ENCODE assay signal across 33 cellular contexts in genomic region chr10:130441041-130441440, GRCh38.
"Had no signal": no experiment of that assay in that cellular context is flagged by ENCODE, and none has a peak within 500 bp of the region (broad histone marks: within the 10 kb centered on the region; RNA-seq: fewer than 3 reads in every experiment).

No MANE protein-coding gene starts in this region.

- H3K9me3 Mint-ChIP-seq: activated CD4-positive, alpha-beta memory T cell treated with anti-CD3 and anti-CD28 coated beads for 36 hours; activated naive CD4-positive, alpha-beta T cell treated with anti-CD3 and anti-CD28 coated beads, Interleukin-2, amount 50 U/mL, for 24 hours; activated T-cell treated with anti-CD3 and anti-CD28 coated beads, Interleukin-2, amount 50 U/mL, for 24 hours; activated T-helper 2 cell treated with anti-CD3 and anti-CD28 coated beads, Interferon-gamma antibody, Interleukin-2, Interleukin-4, amounts not matched to agents 10 μg/mL and 5 μg/mL and 100 μg/mL, durations not matched to agents 14 hours and 24 hours and 36 hours had no signal

- H3K27me3 ChIP-seq: ascending aorta, breast epithelium, Peyer's patch had no signal

- H3K4me1 Mint-ChIP-seq: activated B cell treated with CpG ODN at 0.5 μM for 24 hours; activated naive CD4-positive, alpha-beta T cell treated with anti-CD3 and anti-CD28 coated beads, Interleukin-2, amount 50 U/mL, for 24 hours; activated naive CD8-positive, alpha-beta T cell treated with anti-CD3 and anti-CD28 coated beads, Interleukin-2, amount 10 ng/mL, durations not matched to agents 7 days and 5 days had no signal

- ATAC-seq: PC-3 had no signal

- H3K36me3 Mint-ChIP-seq: activated CD4-positive, alpha-beta memory T cell treated with anti-CD3 and anti-CD28 coated beads for 36 hours; activated naive CD4-positive, alpha-beta T cell treated with anti-CD3 and anti-CD28 coated beads, Interleukin-2, amount 50 U/mL, for 24 hours; activated naive CD8-positive, alpha-beta T cell treated with anti-CD3 and anti-CD28 coated beads, Interleukin-2, amount 10 ng/mL, durations not matched to agents 7 days and 5 days had no signal

- H3K4me1 ChIP-seq: ascending aorta, breast epithelium, Peyer's patch had no signal

- H3K9ac ChIP-seq: KMS-11 had no signal

- H3K27ac Mint-ChIP-seq: activated B cell treated with CpG ODN at 0.5 μM for 24 hours; activated CD4-positive, alpha-beta memory T cell treated with anti-CD3 and anti-CD28 coated beads for 36 hours; activated naive CD4-positive, alpha-beta T cell treated with anti-CD3 and anti-CD28 coated beads, Interleukin-2, amount 50 U/mL, for 24 hours; activated naive CD8-positive, alpha-beta T cell treated with anti-CD3 and anti-CD28 coated beads, Interleukin-2, amount 10 ng/mL, durations not matched to agents 7 days and 5 days; activated T-cell treated with anti-CD3 and anti-CD28 coated beads, Interleukin-2, amount 50 U/mL, for 24 hours; activated T-helper 2 cell treated with anti-CD3 and anti-CD28 coated beads, Interferon-gamma antibody, Interleukin-2, Interleukin-4, amounts not matched to agents 10 μg/mL and 5 μg/mL and 100 μg/mL, durations not matched to agents 14 hours and 24 hours and 36 hours had no signal

- H3K4me3 Mint-ChIP-seq: activated B cell treated with CpG ODN at 0.5 μM for 24 hours; activated CD4-positive, alpha-beta memory T cell treated with anti-CD3 and anti-CD28 coated beads for 36 hours; activated naive CD4-positive, alpha-beta T cell treated with anti-CD3 and anti-CD28 coated beads, Interleukin-2, amount 50 U/mL, for 24 hours; activated naive CD8-positive, alpha-beta T cell treated with anti-CD3 and anti-CD28 coated beads, Interleukin-2, amount 10 ng/mL, durations not matched to agents 7 days and 5 days; activated T-cell treated with anti-CD3 and anti-CD28 coated beads, Interleukin-2, amount 50 U/mL, for 24 hours had no signal

- DNase-seq: activated B cell treated with CpG ODN at 0.5 μM for 24 hours; activated CD4-positive, alpha-beta memory T cell treated with anti-CD3 and anti-CD28 coated beads for 36 hours; activated CD4-positive, alpha-beta T cell treated with anti-CD3 and anti-CD28 coated beads for 4 hours; activated CD4-positive, alpha-beta T cell treated with anti-CD3 and anti-CD28 coated beads, Interleukin-2, amount 50 U/mL, for 1 hour; activated CD4-positive, CD25-positive, alpha-beta regulatory T cell treated with anti-CD3 and anti-CD28 coated beads, Interleukin-2, amount 50 U/mL, for 72 hours; activated gamma-delta T cell; activated naive CD4-positive, alpha-beta T cell treated with Interleukin-2 at 50 U/mL for 16 hours; activated naive CD8-positive, alpha-beta T cell treated with anti-CD3 and anti-CD28 coated beads, Interleukin-2, amount 10 ng/mL, durations not matched to agents 7 days and 5 days; activated T-cell treated with anti-CD3 and anti-CD28 coated beads, Interleukin-2, amount 50 U/mL, for 24 hours; amygdala; caudate nucleus; NCI-H1092 treated with DMSO at 0.1 percent for 48 hours; NCI-H1417; NCI-H146; NCI-H187; NCI-H2081; NCI-H510A; NCI-H526; NCI-H748 treated with DMSO at 0.1 percent for 48 hours; NK-92 treated with Interleukin-12 subunit alpha and Interleukin-12 subunit beta, amount 100 ng/mL, for 24 hours; PC-3; RPMI8226; SW 1271; T-helper 1 cell; T-helper 2 cell; T-helper 9 cell had no signal

- H3K27me3 Mint-ChIP-seq: activated B cell treated with CpG ODN at 0.5 μM for 24 hours; activated CD4-positive, alpha-beta memory T cell treated with anti-CD3 and anti-CD28 coated beads for 36 hours; activated naive CD8-positive, alpha-beta T cell treated with anti-CD3 and anti-CD28 coated beads, Interleukin-2, amount 10 ng/mL, durations not matched to agents 7 days and 5 days; activated T-cell treated with anti-CD3 and anti-CD28 coated beads, Interleukin-2, amount 50 U/mL, for 24 hours had no signal

- H3K4me3 ChIP-seq: ascending aorta, breast epithelium, Peyer's patch had no signal

- H3K27ac ChIP-seq: ascending aorta, breast epithelium, KMS-11, Peyer's patch, VCaP had no signal

- H3K9me3 ChIP-seq: ascending aorta, breast epithelium, Peyer's patch had no signal

- H3K36me3 ChIP-seq: ascending aorta, breast epithelium, Peyer's patch had no signal
